ENCODE assay signal across 22 cellular contexts in genomic region chr19:30167976-30168635, GRCh38.
A peak's percentile ranks its signal among the peaks of the same experiment; 100 is the strongest.
DNase-seq lines count a peak whose midpoint lies in the region; ATAC-seq and TF ChIP-seq lines count a peak whose summit lies in the region.
"Had no signal": no experiment of that assay in that cellular context is flagged by ENCODE, and none has a peak within 500 bp of the region (broad histone marks: within the 10 kb centered on the region; RNA-seq: fewer than 3 reads in every experiment).

No MANE protein-coding gene starts in this region.

- 84 to 89% (median 87%) methylated on average over 13 of the region's 13 CpGs for WGBS in heart left ventricle, 4 donors
- no CpG with 5 or more reads among the region's 13 CpGs for WGBS in trophoblast cell (ENCODE audit: extremely low coverage, insufficient coverage, insufficient read length)

- no peak overlapping the region for H2BK120ac ChIP-seq in trophoblast cell (ENCODE audit: insufficient read depth, low read length, poor library complexity)

- TF ChIP-seq POLR2A in heart left ventricle (IDR thresholded peaks at IDR 0.05) (no peak), GM18505 (IDR thresholded peaks at IDR 0.05; ENCODE audit: borderline replicate concordance, extremely low read depth, insufficient read depth, insufficient read length) (no peak)

- no peak overlapping the region for H3K14ac ChIP-seq in trophoblast cell (ENCODE audit: low read length)

- DNase-seq in cardiac septum (ENCODE audit: low spot score): peak; percentile 51
- DNase-seq in heart left ventricle: no peak
- peak; percentile 33 for DNase-seq in islet precursor cell
- no peak for DNase-seq in trophoblast cell
- DNase-seq in NCI-H748 (lab: John Stamatoyannopoulos, UW; ENCODE audit: unreplicated experiment): no peak
- DNase-seq: GM23248; IMR-90; KG1; MG63; NCI-H1105 treated with DMSO at 0.1 percent for 48 hours; NCI-H146; NCI-H1930; NCI-H2107; NCI-H446; NCI-H524 treated with DMSO at 0.1 percent for 48 hours; NCI-H82; NK-92 treated with Interleukin-12 subunit alpha and Interleukin-12 subunit beta, amount 100 ng/mL, for 24 hours; PC-3 had no signal

- H4K8ac ChIP-seq in trophoblast cell (ENCODE audit: low read depth, low read length): no peak overlapping the region

- no peak for TF ChIP-seq CTCF in heart left ventricle (IDR thresholded peaks at IDR 0.05)

- no peaks in the 10 kb centered on the region for H3K79me1 ChIP-seq in trophoblast cell (ENCODE audit: low read length)

- no peak overlapping the region for H3K4ac ChIP-seq in trophoblast cell (ENCODE audit: low read depth, low read length)

- H3K9me3 ChIP-seq in heart left ventricle (no peaks in the 10 kb centered on the region), trophoblast cell (ENCODE audit: insufficient read depth, low read depth, low read length) (peaks cover 13% of the 10 kb centered on the region)
- H3K9me3 ChIP-seq: MG63 had no signal

- H3K18ac ChIP-seq in trophoblast cell (ENCODE audit: low read length): no peak overlapping the region

- no peak overlapping the region for H2AK5ac ChIP-seq in trophoblast cell (ENCODE audit: low read length)

- no peak overlapping the region for H2BK12ac ChIP-seq in trophoblast cell (ENCODE audit: low read length)

- ATAC-seq in heart left ventricle: no peak
- ATAC-seq in GM18505 (IDR thresholded peaks at IDR 0.05; ENCODE audit: unreplicated experiment): no peak
- no peak for ATAC-seq in esophagus mucosa
- ATAC-seq: PC-3 had no signal

- H3K9ac ChIP-seq in trophoblast cell (ENCODE audit: low read length): no peak overlapping the region
- H3K9ac ChIP-seq: GM23248 had no signal

- H3K79me2 ChIP-seq in trophoblast cell (ENCODE audit: control insufficient read depth, insufficient read depth, low read length, poor library complexity): no peaks in the 10 kb centered on the region

- no peaks in the 10 kb centered on the region for H3K36me3 ChIP-seq in heart left ventricle
- no peaks in the 10 kb centered on the region for H3K36me3 ChIP-seq in trophoblast cell (ENCODE audit: control insufficient read depth in 1 of 2, insufficient read depth in 2 of 2, low read length in 2 of 2)
- H3K36me3 ChIP-seq: HAP-1, MG63 had no signal

- no peak overlapping the region for H3K23ac ChIP-seq in trophoblast cell (ENCODE audit: low read length)

- no peaks in the 10 kb centered on the region for H3K27me3 ChIP-seq in heart left ventricle
- H3K27me3 ChIP-seq in trophoblast cell (ENCODE audit: insufficient read depth, low read length): no peaks in the 10 kb centered on the region
- H3K27me3 ChIP-seq: MG63 had no signal

- H4K12ac ChIP-seq in trophoblast cell (ENCODE audit: low read depth, low read length): no peak overlapping the region

- H3K4me1 ChIP-seq in heart left ventricle (no peaks in the 10 kb centered on the region), trophoblast cell (ENCODE audit: control insufficient read depth in 1 of 2, insufficient read depth in 2 of 2, low read length in 2 of 2) (peaks cover 4 to 5% of the 10 kb centered on the region in 2 experiments)
- H3K4me1 ChIP-seq: HAP-1 had no signal

- H2AFZ ChIP-seq in trophoblast cell (ENCODE audit: insufficient read depth, low read length, poor library complexity): no peak overlapping the region
- H2AFZ ChIP-seq: GM23248 had no signal

- H3K4me2 ChIP-seq in trophoblast cell (ENCODE audit: low read length): no peak overlapping the region

- H2BK5ac ChIP-seq in trophoblast cell (ENCODE audit: low read depth, low read length, poor library complexity): no peak overlapping the region

- H3K4me3 ChIP-seq in heart left ventricle: no peak overlapping the region
- peak overlapping the region; percentile 4 for H3K4me3 ChIP-seq in trophoblast cell (ENCODE audit: low read depth, low read length)
- H3K4me3 ChIP-seq: GM23248, HAP-1, MG63 had no signal

- H3K27ac ChIP-seq in heart left ventricle (no peak overlapping the region), trophoblast cell (ENCODE audit: low read depth, low read length) (no peak overlapping the region)
- H3K27ac ChIP-seq: 22Rv1, GM23248 had no signal

- no peak overlapping the region for H4K91ac ChIP-seq in trophoblast cell (ENCODE audit: low read depth, low read length)

- intact Hi-C loops in cardiac septum (cut with DNase I) (no loop called here), heart left ventricle (cut with DNase I) (no loop called here)

Comparison
In these comparisons a context has a peak if more than half of its experiments do, and no peak if none do; other contexts are left out.
1. DNase-seq: peak in cardiac septum (single experiment) and islet precursor cell (single experiment); none in heart left ventricle (0 of 5), trophoblast cell (0 of 2) and NCI-H748 (single experiment).